In genomic region chr7:100882201-100882600, GRCh38 we compare ENCODE assay signal across 17 cellular contexts. TPM values are rescaled to one million over a fixed set of nuclear protein-coding genes. Genes with fewer than 3 reads are reported as not detected.
A peak's percentile ranks its signal among the peaks of the same experiment; 100 is the strongest.
DNase-seq lines count a peak whose midpoint lies in the region; ATAC-seq and TF ChIP-seq lines count a peak whose summit lies in the region.
"Had no signal": no experiment of that assay in that cellular context is flagged by ENCODE, and none has a peak within 500 bp of the region (broad histone marks: within the 10 kb centered on the region; RNA-seq: fewer than 3 reads in every experiment).

No MANE protein-coding gene starts in this region.

- no peak overlapping the region for H3K4me3 Mint-ChIP-seq in stimulated activated memory B cell treated with anti-CD40 and anti-IgM and Interleukin-4, amounts not matched to agents 10 μg/mL and 1 μg/mL and 100 μg/mL, for 72 hours

- H3K36me3 ChIP-seq in BLaER1 treated with 17β-estradiol and CSF1 and Interleukin-3, amounts not matched to agents 10 nM and 100 nM: peaks cover 84 to 100% (median 100%) of the 10 kb centered on the region in 11 experiments
- H3K36me3 ChIP-seq in fibroblast of lung (ENCODE audit: control insufficient read depth, insufficient read depth, low read length) (peaks cover 51% of the 10 kb centered on the region), osteoblast (ENCODE audit: insufficient read depth, low read length) (peaks cover 91% of the 10 kb centered on the region)

- H3K9me3 Mint-ChIP-seq in stimulated activated memory B cell treated with anti-CD40 and anti-IgM and Interleukin-4, amounts not matched to agents 10 μg/mL and 1 μg/mL and 100 μg/mL, for 72 hours: no peaks in the 10 kb centered on the region
- H3K9me3 Mint-ChIP-seq: CD4-positive, CD25-positive, alpha-beta regulatory T cell had no signal

- POLR2A ChIA-PET in RWPE1 (lab: Yijun Ruan, JAX; ENCODE audit: low non-redundant PET): no interaction called here

- no peak overlapping the region for H2AFZ ChIP-seq in fibroblast of lung (ENCODE audit: low read length)
- H2AFZ ChIP-seq in osteoblast (ENCODE audit: low read length): no peak overlapping the region

- H3K27ac ChIP-seq in BLaER1 treated with 17β-estradiol and CSF1 and Interleukin-3, amounts not matched to agents 10 nM and 100 nM: no peak overlapping the region; a peak in 2 of 22 replicates
- H3K27ac ChIP-seq in RWPE1: peak overlapping the region; percentile 62
- H3K27ac ChIP-seq in fibroblast of lung (ENCODE audit: insufficient read depth, low read length): no peak overlapping the region
- no peak overlapping the region for H3K27ac ChIP-seq in osteoblast (ENCODE audit: low read depth, low read length)

- peaks cover 83% of the 10 kb centered on the region for H3K36me3 Mint-ChIP-seq in stimulated activated memory B cell treated with anti-CD40 and anti-IgM and Interleukin-4, amounts not matched to agents 10 μg/mL and 1 μg/mL and 100 μg/mL, for 72 hours

- H3K79me2 ChIP-seq in fibroblast of lung (ENCODE audit: control insufficient read depth, insufficient read depth, low read length) (peaks cover 50% of the 10 kb centered on the region), osteoblast (ENCODE audit: insufficient read depth, low read length) (peaks cover 83% of the 10 kb centered on the region)

- peak overlapping the region in 7 of 11 experiments; percentile 32 to 96 (median 45); a peak in 9 of 22 replicates for H3K9ac ChIP-seq in BLaER1 treated with 17β-estradiol and CSF1 and Interleukin-3, amounts not matched to agents 10 nM and 100 nM
- H3K9ac ChIP-seq in fibroblast of lung (ENCODE audit: insufficient read depth, low read length): peak overlapping the region; percentile 2

- peaks cover 70% of the 10 kb centered on the region for H3K4me1 Mint-ChIP-seq in stimulated activated memory B cell treated with anti-CD40 and anti-IgM and Interleukin-4, amounts not matched to agents 10 μg/mL and 1 μg/mL and 100 μg/mL, for 72 hours

- peaks cover 64 to 97% (median 88%) of the 10 kb centered on the region in 10 experiments for H3K4me1 ChIP-seq in BLaER1 treated with 17β-estradiol and CSF1 and Interleukin-3, amounts not matched to agents 10 nM and 100 nM
- no peaks in the 10 kb centered on the region for H3K4me1 ChIP-seq in fibroblast of lung (ENCODE audit: control insufficient read depth, extremely low read depth, insufficient read depth, low read length)
- H3K4me1 ChIP-seq in osteoblast (ENCODE audit: insufficient read depth, low read length): no peaks in the 10 kb centered on the region

- DNase-seq in RWPE1 (ENCODE audit: low spot score): no peak
- DNase-seq in fibroblast of lung (ENCODE audit: low read depth in 2 of 2): no peak
- peak; percentile 80 for DNase-seq in osteoblast (ENCODE audit: insufficient read length, low spot score, missing footprints)
- DNase-seq in germinal center (ENCODE audit: low spot score): no peak
- DNase-seq: Caco-2; CD4-positive, CD25-positive, alpha-beta regulatory T cell; KG1; MV-4-11; NCI-H1694 treated with DMSO at 0.1 percent for 48 hours; NCI-H2107; NCI-H510A; NCI-H748 treated with DMSO at 0.1 percent for 48 hours; NK-92 treated with Interleukin-12 subunit alpha and Interleukin-12 subunit beta, amount 100 ng/mL, for 24 hours; SHP77 treated with DMSO at 0.1 percent for 48 hours had no signal

- H3K9me3 ChIP-seq in BLaER1 treated with 17β-estradiol and CSF1 and Interleukin-3, amounts not matched to agents 10 nM and 100 nM (replicated peaks in 1 of 11): no peaks in the 10 kb centered on the region
- H3K9me3 ChIP-seq in fibroblast of lung (ENCODE audit: control insufficient read depth, insufficient read depth, low read depth, low read length) (no peaks in the 10 kb centered on the region), osteoblast (ENCODE audit: low read depth, low read length) (no peaks in the 10 kb centered on the region)
- H3K9me3 ChIP-seq: Caco-2 had no signal

- CTCF ChIA-PET in RWPE1 (lab: Yijun Ruan, JAX): no interaction called here

- no peak overlapping the region for H3K4me3 ChIP-seq in BLaER1 treated with 17β-estradiol and CSF1 and Interleukin-3, amounts not matched to agents 10 nM and 100 nM
- H3K4me3 ChIP-seq in fibroblast of lung (replicated peaks in 1 of 4; ENCODE audit: control extremely low read depth in 1 of 4, insufficient read depth in 1 of 4, low read depth in 3 of 4, low read length in 4 of 4): no peak overlapping the region
- no peak overlapping the region for H3K4me3 ChIP-seq in osteoblast (ENCODE audit: insufficient read depth, low read length)

- H3K4me2 ChIP-seq in BLaER1 treated with 17β-estradiol and CSF1 and Interleukin-3, amounts not matched to agents 10 nM and 100 nM: peak overlapping the region in 1 of 11 experiments; percentile 100; a peak in 3 of 22 replicates
- H3K4me2 ChIP-seq in fibroblast of lung (ENCODE audit: extremely low read depth, insufficient read depth, low read length) (no peak overlapping the region), osteoblast (ENCODE audit: insufficient read depth, low read length) (no peak overlapping the region)

- H4K20me1 ChIP-seq in BLaER1 treated with 17β-estradiol and CSF1 and Interleukin-3, amounts not matched to agents 10 nM and 100 nM: peaks cover 67 to 100% (median 99%) of the 10 kb centered on the region in 11 experiments; a peak in 21 of 22 replicates
- H4K20me1 ChIP-seq in fibroblast of lung (ENCODE audit: control insufficient read depth, extremely low read depth, insufficient read depth, low read length) (no peaks in the 10 kb centered on the region), osteoblast (ENCODE audit: insufficient read depth, low read length) (peaks cover 28% of the 10 kb centered on the region)

- no peaks in the 10 kb centered on the region for H3K27me3 Mint-ChIP-seq in stimulated activated memory B cell treated with anti-CD40 and anti-IgM and Interleukin-4, amounts not matched to agents 10 μg/mL and 1 μg/mL and 100 μg/mL, for 72 hours
- H3K27me3 Mint-ChIP-seq: CD4-positive, CD25-positive, alpha-beta regulatory T cell had no signal

- no peak overlapping the region for H3K27ac Mint-ChIP-seq in stimulated activated memory B cell treated with anti-CD40 and anti-IgM and Interleukin-4, amounts not matched to agents 10 μg/mL and 1 μg/mL and 100 μg/mL, for 72 hours

- no peak for TF ChIP-seq CTCF in RWPE1 (conservative IDR thresholded peaks at IDR 0.05; ENCODE audit: low read depth)
- TF ChIP-seq CTCF in fibroblast of lung (conservative IDR thresholded peaks at IDR 0.05 in 1 of 2, IDR thresholded peaks at IDR 0.05 in 1 of 2; ENCODE audit: low read depth in 1 of 2, low read length in 2 of 2): no peak
- TF ChIP-seq CTCF in osteoblast (IDR thresholded peaks at IDR 0.05; ENCODE audit: extremely low read depth, low read depth, low read length): no peak

- ATAC-seq in stimulated activated memory B cell treated with anti-CD40 and anti-IgM and Interleukin-4, amounts not matched to agents 10 μg/mL and 1 μg/mL and 100 μg/mL, for 72 hours: no peak
- no peak for ATAC-seq in GM21576 (IDR thresholded peaks at IDR 0.05; ENCODE audit: unreplicated experiment)

- H3K27me3 ChIP-seq in BLaER1 treated with 17β-estradiol and CSF1 and Interleukin-3, amounts not matched to agents 10 nM and 100 nM: no peaks in the 10 kb centered on the region
- H3K27me3 ChIP-seq in fibroblast of lung (ENCODE audit: control insufficient read depth, insufficient read depth, low read length) (no peaks in the 10 kb centered on the region), osteoblast (ENCODE audit: insufficient read depth, low read length) (no peaks in the 10 kb centered on the region)

RNA-seq across cellular contexts. Expression of gene SRRT, which starts 7.3 kb away (rescaled TPM):
- 29.3 and 32.0 TPM in 2 replicates for total RNA-seq in fibroblast of lung
- polyA plus RNA-seq in fibroblast of lung: 33.7 and 56.9 TPM in 2 replicates
- polyA plus RNA-seq in fibroblast of lung (2012): 68.3 and 107 TPM in 2 replicates
- 64.3 and 132 TPM in 2 replicates for polyA minus RNA-seq in fibroblast of lung (ENCODE audit: low replicate concordance)
- 31.2 and 42.0 TPM in 2 replicates for total RNA-seq in osteoblast

RNA-seq across cellular contexts. Expression of gene UFSP1, which starts 7.3 kb away (rescaled TPM):
- total RNA-seq in fibroblast of lung (4.0 and 7.7 TPM in 2 replicates), osteoblast (4.7 and 5.8 TPM in 2 replicates)
- polyA plus RNA-seq in fibroblast of lung: 0.53 and 1.1 TPM in 2 replicates
- 2.8 and 3.4 TPM in 2 replicates for polyA plus RNA-seq in fibroblast of lung (2012)
- 0.26 and 0.55 TPM in 2 replicates for polyA minus RNA-seq in fibroblast of lung (ENCODE audit: low replicate concordance)

RNA-seq across cellular contexts. Expression of gene ACHE, which starts 13.5 kb away (rescaled TPM):
- under 0.01 and 0.26 TPM in 2 replicates for total RNA-seq in fibroblast of lung
- 0.07 and 0.11 TPM in 2 replicates for polyA plus RNA-seq in fibroblast of lung
- 0.30 TPM in 1 of 2 replicates, not detected in the other for polyA plus RNA-seq in fibroblast of lung (2012)
- polyA minus RNA-seq in fibroblast of lung (ENCODE audit: low replicate concordance): not detected in 2 replicates
- total RNA-seq in osteoblast: under 0.01 TPM in 2 replicates
- polyA plus RNA-seq: CD4-positive, CD25-positive, alpha-beta regulatory T cell had no signal

RNA-seq across cellular contexts. Expression of gene TRIP6, which starts 15.0 kb away (rescaled TPM):
- total RNA-seq in fibroblast of lung (61.9 and 96.1 TPM in 2 replicates), osteoblast (115 TPM in 2 replicates)
- polyA plus RNA-seq in fibroblast of lung: 76.2 and 89.8 TPM in 2 replicates
- 101 and 132 TPM in 2 replicates for polyA plus RNA-seq in fibroblast of lung (2012)
- polyA minus RNA-seq in fibroblast of lung (ENCODE audit: low replicate concordance): 53.6 and 71.9 TPM in 2 replicates

RNA-seq across cellular contexts. Expression of gene SLC12A9, which starts 29.7 kb away (rescaled TPM):
- total RNA-seq in fibroblast of lung (13.4 and 18.5 TPM in 2 replicates), osteoblast (19.5 and 20.0 TPM in 2 replicates)
- 6.6 and 7.1 TPM in 2 replicates for polyA plus RNA-seq in fibroblast of lung
- polyA plus RNA-seq in fibroblast of lung (2012): 13.4 and 19.0 TPM in 2 replicates
- polyA minus RNA-seq in fibroblast of lung (ENCODE audit: low replicate concordance): 31.2 and 54.8 TPM in 2 replicates
